ENCODE assay signal across 11 cellular contexts in genomic region chr6:35419431-35419830, GRCh38. TPM values are rescaled to one million over a fixed set of nuclear protein-coding genes. Genes with fewer than 3 reads are reported as not detected.
DNase-seq lines count a peak whose midpoint lies in the region; ATAC-seq and TF ChIP-seq lines count a peak whose summit lies in the region.
"Had no signal": no experiment of that assay in that cellular context is flagged by ENCODE, and none has a peak within 500 bp of the region (broad histone marks: within the 10 kb centered on the region; RNA-seq: fewer than 3 reads in every experiment).

No MANE protein-coding gene starts in this region.

- H3K4me3 ChIP-seq in fibroblast of pulmonary artery (replicated peaks; ENCODE audit: low read depth, low read length), result no peak overlapping the region
- H3K4me3 ChIP-seq: gastrocnemius medialis, testis had no signal

- ATAC-seq in GM19397 (IDR thresholded peaks at IDR 0.05; ENCODE audit: unreplicated experiment) (no peak), HG03196 (IDR thresholded peaks at IDR 0.05; ENCODE audit: unreplicated experiment) (no peak)
- ATAC-seq: gastrocnemius medialis had no signal

- peak; percentile 48 for TF ChIP-seq CTCF in fibroblast of pulmonary artery (IDR thresholded peaks at IDR 0.05; ENCODE audit: low read length, missing control alignments)

- DNase-seq in AG08396 (ENCODE audit: low spot score) (peak; percentile 54), GM04503 (ENCODE audit: low read depth) (peak; percentile 14), SK-MEL-5 (ENCODE audit: low read depth, low spot score) (peak; percentile 47), fibroblast of pulmonary artery (ENCODE audit: low read depth) (peak; percentile 77), RPMI8226 (no peak), mesenteric fat pad (ENCODE audit: low spot score) (no peak)
- DNase-seq: gastrocnemius medialis, NCI-H2029, testis had no signal

- in situ Hi-C loops in SK-MEL-5 (cut with HindIII; ENCODE audit: low pct_unique_long_range_greater_than_20kb, low sequenced_read_pairs), result no loop called here

RNA-seq across cellular contexts. Expression of gene FANCE, which starts 32.7 kb away (rescaled TPM):
- total RNA-seq in SK-MEL-5 (2014; rRNA removed; shearing (Covaris generic)), result 9.6 and 9.9 TPM in 2 replicates
- 10.3 and 13.7 TPM in 2 replicates for polyA plus RNA-seq in SK-MEL-5 (2015; cell fraction: cytosol; rRNA removed)
- 5.1 and 7.2 TPM in 2 replicates for polyA plus RNA-seq in SK-MEL-5 (2015; cell fraction: nucleus; rRNA removed)
- total RNA-seq in mesenteric fat pad, result 1.9 TPM

RNA-seq across cellular contexts. Expression of gene RPL10A, which starts 48.8 kb away (rescaled TPM):
- total RNA-seq in SK-MEL-5 (2014; rRNA removed; shearing (Covaris generic)), result 1,839 and 1,991 TPM in 2 replicates
- polyA plus RNA-seq in SK-MEL-5 (2015; cell fraction: cytosol; rRNA removed), result 1,067 and 1,202 TPM in 2 replicates
- polyA plus RNA-seq in SK-MEL-5 (2015; cell fraction: nucleus; rRNA removed), result 1,054 and 1,139 TPM in 2 replicates
- total RNA-seq in mesenteric fat pad, result 919 TPM

Comparison
In these comparisons a context has a peak if more than half of its experiments do, and no peak if none do; other contexts are left out.
1. DNase-seq: peak in AG08396 (single experiment), GM04503 (single experiment), SK-MEL-5 (single experiment) and fibroblast of pulmonary artery (single experiment); none in RPMI8226 (single experiment) and mesenteric fat pad (single experiment).